ENCODE assay signal across 8 cellular contexts in the genomic region with DNA sequence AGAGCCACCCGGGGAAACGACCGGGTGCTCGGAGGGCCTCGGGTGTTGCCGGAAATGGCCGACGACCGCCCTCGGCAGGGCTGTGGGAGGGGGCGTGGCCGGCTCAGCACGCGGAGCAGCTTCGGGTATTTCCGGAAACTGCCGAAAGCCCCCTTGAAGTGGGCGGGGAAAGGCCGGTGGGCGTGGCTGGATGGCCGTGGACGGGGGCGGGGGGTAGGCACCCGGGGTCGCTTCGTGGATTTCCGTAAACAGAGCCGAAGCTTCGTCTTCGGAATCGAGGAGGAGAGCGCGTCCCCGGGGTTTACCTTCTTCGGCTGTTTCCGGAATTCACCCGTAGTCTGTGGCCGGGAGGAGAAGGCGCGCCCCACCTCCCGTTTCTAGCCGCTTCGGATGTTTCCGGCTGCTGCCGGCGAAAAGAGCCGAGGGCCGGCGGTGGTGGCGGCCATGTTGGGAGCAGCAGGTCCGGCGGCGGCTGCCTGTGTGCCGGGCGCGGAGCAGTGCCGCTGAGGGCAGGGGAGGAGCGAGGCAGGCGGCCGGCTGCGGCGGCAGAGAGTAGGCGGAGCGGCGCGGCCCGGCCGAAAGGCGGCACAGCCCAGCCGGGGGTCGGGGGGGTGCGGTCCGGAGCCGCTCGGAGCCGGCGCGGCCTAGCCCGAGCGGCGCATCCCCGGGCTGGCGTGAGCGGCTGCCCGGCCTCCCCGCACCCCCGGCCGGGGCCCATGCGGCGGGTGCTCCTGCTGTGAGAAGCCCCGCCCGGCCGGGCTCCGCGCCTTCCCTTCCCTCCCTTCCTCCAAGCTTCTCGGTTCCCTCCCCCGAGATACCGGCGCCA. TPM values are rescaled to one million over a fixed set of nuclear protein-coding genes. Genes with fewer than 3 reads are reported as not detected.
DNase-seq lines count a peak whose midpoint lies in the region; ATAC-seq and TF ChIP-seq lines count a peak whose summit lies in the region.

A gene (plus strand): TSS at position 429 of the 826 bp plus-strand sequence. CDS start 397 bp downstream, at position 826.

- no peaks in the 10 kb centered on the region for H3K27me3 ChIP-seq in CD8-positive, alpha-beta memory T cell (ENCODE audit: insufficient read depth, low read length, poor library complexity, severe bottlenecking)
- H3K27me3 ChIP-seq in lung (ENCODE audit: control insufficient read depth, insufficient read depth): no peaks in the 10 kb centered on the region

- H3K9me3 Mint-ChIP-seq in CD8-positive, alpha-beta memory T cell: no peaks in the 10 kb centered on the region

- peaks cover 54 to 61% (median 60%) of the 10 kb centered on the region in 3 donors for H3K4me1 Mint-ChIP-seq in CD8-positive, alpha-beta memory T cell

- H3K4me3 Mint-ChIP-seq in CD8-positive, alpha-beta memory T cell: peak within 1 kb of the TSS; percentile 88 to 96 (median 92)

- H3K36me3 Mint-ChIP-seq in CD8-positive, alpha-beta memory T cell: peaks cover 0 to 39% (median 6%) of the 10 kb centered on the region in 3 donors

- H3K27ac ChIP-seq in CD8-positive, alpha-beta memory T cell (ENCODE audit: low read depth, low read length): peak within 1 kb of the TSS; percentile 80
- H3K27ac ChIP-seq in lung (ENCODE audit: low read depth in 1 of 2, low read length in 1 of 2): peak within 1 kb of the TSS; percentile 88 to 93

- H3K27me3 Mint-ChIP-seq in CD8-positive, alpha-beta memory T cell: peaks cover 0 to 4% of the 10 kb centered on the region in 2 donors

- H3K4me1 ChIP-seq in CD8-positive, alpha-beta memory T cell (ENCODE audit: insufficient read depth, low read length): peaks cover 36% of the 10 kb centered on the region
- H3K4me1 ChIP-seq in lung (ENCODE audit: control insufficient read depth in 2 of 2, insufficient read depth in 2 of 2, low read length in 2 of 2): peaks cover 5 to 16% of the 10 kb centered on the region in 2 donors

- peak; percentile 99 to 100 (median 100) for DNase-seq in CD8-positive, alpha-beta memory T cell
- DNase-seq in HS-5 (ENCODE audit: low read depth) (peak; percentile 94), lung (ENCODE audit: low spot score) (peak; percentile 98)
- DNase-seq in NK-92 treated with Interleukin-12 subunit alpha and Interleukin-12 subunit beta, amount 100 ng/mL, for 24 hours (lab: John Stamatoyannopoulos, UW): peak; percentile 99
- peak; percentile 100 for DNase-seq in activated CD8-positive, alpha-beta memory T cell treated with anti-CD3 and anti-CD28 coated beads for 24 hours
- peak; percentile 100 for DNase-seq in effector CD4-positive, alpha-beta T cell
- peak; percentile 99 to 100 (median 100) for DNase-seq in stimulated activated CD4-positive, alpha-beta T cell treated with anti-CD3 and anti-CD28 coated beads, TNF-alpha, amount 100 ng/mL, for 4 hours (ENCODE audit: low read depth in 3 of 3)

- 0 to 1% methylated on average over 61 to 99 of the region's 99 CpGs for WGBS in lung, 2 donors

- H3K4me3 ChIP-seq in CD8-positive, alpha-beta memory T cell (ENCODE audit: low read length): peak within 1 kb of the TSS; percentile 56
- H3K4me3 ChIP-seq in lung: peak within 1 kb of the TSS; percentile 75

- POLR2A ChIA-PET in CD8-positive, alpha-beta memory T cell (lab: Charles Lee): interaction anchor here (0.5 to 2.7 kb wide), 15 partner anchors 10 to 1111 kb away, joined by 3 to 9 read pairs (median 4); a partner anchor contains a TSS

- peak within 1 kb of the TSS; percentile 79 to 96 (median 92) for H3K27ac Mint-ChIP-seq in CD8-positive, alpha-beta memory T cell

- CTCF ChIA-PET in CD8-positive, alpha-beta memory T cell (lab: Charles Lee): interaction anchor here (0.9 to 11.1 kb wide), 18 partner anchors 12 to 312 kb away, joined by 3 to 225 read pairs (median 16); a partner anchor contains a TSS

- no peak for TF ChIP-seq CTCF in lung (IDR thresholded peaks at IDR 0.05; ENCODE audit: control extremely low read depth, extremely low read depth)

- no peaks in the 10 kb centered on the region for H3K36me3 ChIP-seq in CD8-positive, alpha-beta memory T cell (ENCODE audit: insufficient read depth, low read length)
- H3K36me3 ChIP-seq in lung (ENCODE audit: control insufficient read depth in 2 of 2, insufficient read depth in 2 of 2, low read length in 2 of 2): peaks cover 0 to 7% of the 10 kb centered on the region in 2 donors

- H3K9me3 ChIP-seq in CD8-positive, alpha-beta memory T cell (ENCODE audit: low read length): no peaks in the 10 kb centered on the region
- no peaks in the 10 kb centered on the region for H3K9me3 ChIP-seq in lung (ENCODE audit: control insufficient read depth in 2 of 2, insufficient read depth in 1 of 2, low read length in 1 of 2)

- peak; percentile 50 for ATAC-seq in GM19468 (IDR thresholded peaks at IDR 0.05; ENCODE audit: extremely low read depth, unreplicated experiment)
- peak; percentile 95 for ATAC-seq in lung (ENCODE audit: insufficient read depth, low FRiP score)

RNA-seq across cellular contexts. Expression of the gene that starts here (rescaled TPM):
- 10 to 100 TPM; 34.5 to 38.0 TPM for total RNA-seq in CD8-positive, alpha-beta memory T cell
- 72.5 TPM for polyA plus RNA-seq in CD8-positive, alpha-beta memory T cell
- total RNA-seq in lung: 10 to 100 TPM; 35.3 to 42.9 TPM
- 10 to 100 TPM; 15.5 to 29.2 TPM for polyA plus RNA-seq in lung

Comparison
In these comparisons a context has a peak if more than half of its experiments do, and no peak if none do; other contexts are left out.
1. Peak in every context shown above with its lines: DNase-seq, ATAC-seq, H3K4me3 ChIP-seq and H3K27ac ChIP-seq.